In the genomic region with DNA sequence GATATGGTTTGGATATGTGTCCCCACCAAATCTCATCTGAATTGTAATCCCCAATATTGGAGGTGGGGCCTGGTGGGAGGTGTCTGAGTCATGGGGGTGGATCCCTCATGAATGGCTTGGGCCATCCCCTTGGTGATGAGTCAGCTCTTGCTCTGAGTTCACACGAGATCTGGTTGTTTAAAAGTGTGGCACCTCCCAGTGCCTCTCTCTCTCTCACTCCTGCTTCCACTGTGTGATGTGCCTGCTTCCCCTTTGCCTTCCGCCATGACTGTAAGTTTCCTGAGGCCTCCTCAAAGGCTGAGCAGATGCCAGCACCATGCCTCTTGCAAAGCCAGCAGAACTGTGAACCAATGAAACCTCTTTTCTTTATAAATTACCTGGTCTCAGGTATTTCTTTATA, we compare ENCODE assay signal across 15 cellular contexts. TPM values are rescaled to one million over a fixed set of nuclear protein-coding genes. Genes with fewer than 3 reads are reported as not detected.
DNase-seq lines count a peak whose midpoint lies in the region; ATAC-seq lines count a peak whose summit lies in the region.
"Had no signal": no experiment of that assay in that cellular context is flagged by ENCODE, and none has a peak within 500 bp of the region (broad histone marks: within the 10 kb centered on the region; RNA-seq: fewer than 3 reads in every experiment).

No MANE protein-coding gene starts in this region.

- H3K36me3 ChIP-seq in mesenchymal stem cell (ENCODE audit: control insufficient read depth in 1 of 2, insufficient read depth in 2 of 2, low read depth in 1 of 2, low read length in 2 of 2) = no peaks in the 10 kb centered on the region

- H4K8ac ChIP-seq in mesenchymal stem cell (ENCODE audit: low read length) = no peak overlapping the region

- H3K27me3 ChIP-seq in mesenchymal stem cell (ENCODE audit: control insufficient read depth in 1 of 2, insufficient read depth in 1 of 2, low read length in 2 of 2) = peaks cover 4 to 10% of the 10 kb centered on the region in 2 experiments
- H3K27me3 ChIP-seq: testis had no signal

- H2BK12ac ChIP-seq in mesenchymal stem cell (ENCODE audit: low read length in 2 of 2) = no peak overlapping the region

- ATAC-seq in stimulated activated effector memory CD8-positive, alpha-beta T cell treated with anti-CD3 and anti-CD28 coated beads, Interleukin-12 subunit alpha, Interleukin-12 subunit beta, amount 100 ng/mL, for 72 hours = peak; percentile 69
- no peak for ATAC-seq in GM18517 (IDR thresholded peaks at IDR 0.05; ENCODE audit: unreplicated experiment)

- H3K4me3 Mint-ChIP-seq in stimulated activated effector memory CD8-positive, alpha-beta T cell treated with anti-CD3 and anti-CD28 coated beads, Interleukin-12 subunit alpha, Interleukin-12 subunit beta, amount 100 ng/mL, for 72 hours = no peak overlapping the region
- H3K4me3 Mint-ChIP-seq: brain had no signal

- no peak overlapping the region for H2BK15ac ChIP-seq in mesenchymal stem cell (ENCODE audit: low read depth, poor library complexity, severe bottlenecking)

- H2BK120ac ChIP-seq in mesenchymal stem cell (ENCODE audit: low read depth, low read length) = no peak overlapping the region

- H3K4ac ChIP-seq in mesenchymal stem cell (ENCODE audit: low read depth in 1 of 2, low read length in 2 of 2) = no peak overlapping the region

- no peak overlapping the region for H3K4me3 ChIP-seq in mesenchymal stem cell (ENCODE audit: insufficient read depth in 1 of 2, low read depth in 1 of 2, low read length in 2 of 2)
- H3K4me3 ChIP-seq: testis had no signal

- no peak overlapping the region for H3K4me2 ChIP-seq in mesenchymal stem cell (ENCODE audit: low read length, poor library complexity, severe bottlenecking)

- H3K9me3 Mint-ChIP-seq in stimulated activated effector memory CD8-positive, alpha-beta T cell treated with anti-CD3 and anti-CD28 coated beads, Interleukin-12 subunit alpha, Interleukin-12 subunit beta, amount 100 ng/mL, for 72 hours = no peaks in the 10 kb centered on the region
- H3K9me3 Mint-ChIP-seq: brain had no signal

- no peak overlapping the region for H3K18ac ChIP-seq in mesenchymal stem cell (ENCODE audit: low read depth in 1 of 2, low read length in 2 of 2)

- no peaks in the 10 kb centered on the region for H3K79me1 ChIP-seq in mesenchymal stem cell (replicated peaks; ENCODE audit: low read length, poor library complexity, severe bottlenecking)

- H3K14ac ChIP-seq in mesenchymal stem cell (ENCODE audit: low read length in 2 of 2) = no peak overlapping the region

- H3K27ac ChIP-seq in mesenchymal stem cell (ENCODE audit: low read length, poor library complexity, severe bottlenecking) = no peak overlapping the region
- H3K27ac ChIP-seq: epithelial cell of prostate, RWPE1, testis had no signal

- H3K4me1 ChIP-seq in mesenchymal stem cell (ENCODE audit: control insufficient read depth, insufficient read depth, low read depth, low read length) = peaks cover 13% of the 10 kb centered on the region
- H3K4me1 ChIP-seq: testis had no signal

- no peak overlapping the region for H3K27ac Mint-ChIP-seq in stimulated activated effector memory CD8-positive, alpha-beta T cell treated with anti-CD3 and anti-CD28 coated beads, Interleukin-12 subunit alpha, Interleukin-12 subunit beta, amount 100 ng/mL, for 72 hours
- H3K27ac Mint-ChIP-seq: brain had no signal

- H3K9ac ChIP-seq in mesenchymal stem cell (ENCODE audit: low read length) = no peak overlapping the region

- no peak overlapping the region for H4K91ac ChIP-seq in mesenchymal stem cell (ENCODE audit: low read length)

- H3K4me1 Mint-ChIP-seq in stimulated activated effector memory CD8-positive, alpha-beta T cell treated with anti-CD3 and anti-CD28 coated beads, Interleukin-12 subunit alpha, Interleukin-12 subunit beta, amount 100 ng/mL, for 72 hours = peaks cover 7% of the 10 kb centered on the region

- H3K36me3 Mint-ChIP-seq in stimulated activated effector memory CD8-positive, alpha-beta T cell treated with anti-CD3 and anti-CD28 coated beads, Interleukin-12 subunit alpha, Interleukin-12 subunit beta, amount 100 ng/mL, for 72 hours = no peaks in the 10 kb centered on the region
- H3K36me3 Mint-ChIP-seq: brain had no signal

- H2AK5ac ChIP-seq in mesenchymal stem cell (ENCODE audit: low read length, severe bottlenecking) = no peak overlapping the region

- no peaks in the 10 kb centered on the region for H3K9me3 ChIP-seq in mesenchymal stem cell (ENCODE audit: control insufficient read depth, low read length)
- H3K9me3 ChIP-seq: testis had no signal

- 48% methylated on average over 2 of the region's 2 CpGs for WGBS in mesenchymal stem cell

- H2AFZ ChIP-seq in mesenchymal stem cell (ENCODE audit: low read depth, low read length) = no peak overlapping the region

- no peak overlapping the region for H3K23ac ChIP-seq in mesenchymal stem cell (ENCODE audit: low read length in 2 of 2)

- peak; percentile 77 for DNase-seq in activated effector memory CD4-positive, alpha-beta T cell treated with anti-CD3 and anti-CD28 coated beads, Interleukin-2, amount 50 U/mL, for 16 hours
- DNase-seq in activated effector memory CD4-positive, alpha-beta T cell treated with Interleukin-2 at 50 U/mL for 16 hours = no peak
- DNase-seq in activated CD4-positive, alpha-beta T cell treated with anti-CD3 and anti-CD28 coated beads, Interleukin-2, amount 50 U/mL, for 48 hours = peak; percentile 40 to 54
- peak; percentile 29 for DNase-seq in mesenchymal stem cell
- DNase-seq in stimulated activated effector memory CD8-positive, alpha-beta T cell treated with anti-CD3 and anti-CD28 coated beads, Interleukin-12 subunit alpha, Interleukin-12 subunit beta, amount 100 ng/mL, for 72 hours (ENCODE audit: low spot score in 2 of 2) = no peak
- no peak for DNase-seq in LoVo (ENCODE audit: low spot score)
- no peak for DNase-seq in AG08395 (ENCODE audit: low spot score)
- DNase-seq: AML-193, GDM1, NCI-H2107, testis had no signal

- H2BK5ac ChIP-seq in mesenchymal stem cell (ENCODE audit: low read depth, low read length, poor library complexity, severe bottlenecking) = no peak overlapping the region

RNA-seq across cellular contexts. Expression of gene GCK, which starts 4.8 kb away (rescaled TPM):
- 0.06 TPM for polyA plus RNA-seq in mesenchymal stem cell (2013, experiment 1 of 2)
- 0.10 TPM for polyA plus RNA-seq in mesenchymal stem cell (2013, experiment 2 of 2)

RNA-seq across cellular contexts. Expression of gene YKT6, which starts 6.7 kb away (rescaled TPM):
- 133 TPM for polyA plus RNA-seq in mesenchymal stem cell (2013, experiment 1 of 2)
- 137 TPM for polyA plus RNA-seq in mesenchymal stem cell (2013, experiment 2 of 2)

RNA-seq across cellular contexts. Expression of gene MYL7, which starts 52.9 kb away (rescaled TPM):
- not detected for polyA plus RNA-seq in mesenchymal stem cell (2013, experiment 1 of 2)
- polyA plus RNA-seq in mesenchymal stem cell (2013, experiment 2 of 2) = not detected

Comparison
In these comparisons a context has a peak if more than half of its experiments do, and no peak if none do; other contexts are left out.
1. DNase-seq: peak in activated effector memory CD4-positive, alpha-beta T cell treated with anti-CD3 and anti-CD28 coated beads, Interleukin-2, amount 50 U/mL, for 16 hours (single experiment), activated CD4-positive, alpha-beta T cell treated with anti-CD3 and anti-CD28 coated beads, Interleukin-2, amount 50 U/mL, for 48 hours (2 of 2) and mesenchymal stem cell (single experiment); none in activated effector memory CD4-positive, alpha-beta T cell treated with Interleukin-2 at 50 U/mL for 16 hours (single experiment), stimulated activated effector memory CD8-positive, alpha-beta T cell treated with anti-CD3 and anti-CD28 coated beads, Interleukin-12 subunit alpha, Interleukin-12 subunit beta, amount 100 ng/mL, for 72 hours (0 of 2), LoVo (single experiment) and AG08395 (single experiment).